Comparison of ENCODE assay signal across 8 cellular contexts in the genomic region with DNA sequence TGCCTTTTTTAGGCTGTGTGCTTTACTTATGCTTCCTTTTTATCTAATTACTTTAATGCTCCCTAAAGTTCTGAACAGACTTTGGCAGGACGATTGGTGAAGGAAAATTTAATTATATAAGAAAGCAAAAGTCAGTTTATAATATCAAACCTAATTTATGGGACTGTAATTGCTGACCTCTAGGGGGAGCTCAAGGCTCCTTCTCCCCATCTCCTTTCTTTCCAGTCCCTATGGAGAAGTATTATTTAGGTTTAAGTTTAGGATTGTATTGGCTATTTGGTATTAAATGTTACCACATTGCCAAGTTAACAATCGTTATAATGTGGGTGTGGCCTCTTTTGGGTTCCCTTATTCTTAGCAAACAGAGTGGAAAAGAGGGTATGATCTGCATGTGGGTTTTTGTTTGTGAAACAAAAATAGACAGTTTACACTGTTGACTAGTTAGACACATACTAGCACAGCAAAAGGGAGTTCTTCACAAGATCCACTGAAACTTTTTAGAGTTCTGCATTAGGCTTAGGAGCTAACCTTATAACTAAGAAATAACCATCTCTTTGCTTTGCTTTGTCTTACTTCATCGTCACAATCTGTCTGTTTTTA. TPM values are rescaled to one million over a fixed set of nuclear protein-coding genes. Genes with fewer than 3 reads are reported as not detected.
DNase-seq lines count a peak whose midpoint lies in the region; ATAC-seq and TF ChIP-seq lines count a peak whose summit lies in the region.

No MANE protein-coding gene starts in this region.

- H3K9me3 ChIP-seq in OCI-LY7 (ENCODE audit: low read length) (0 out of 2 replicates have a peak, but pooled peaks cover 2% of the 10 kb centered on the region), psoas muscle (no peaks in the 10 kb centered on the region)

- H3K27ac ChIP-seq in OCI-LY7 (ENCODE audit: low read depth, low read length, poor library complexity, severe bottlenecking) (no peak overlapping the region), psoas muscle (no peak overlapping the region)

- ATAC-seq in psoas muscle = no peak
- ATAC-seq in GM18873 (IDR thresholded peaks at IDR 0.05; ENCODE audit: low FRiP score, unreplicated experiment) = no peak
- no peak for ATAC-seq in GM19351 (IDR thresholded peaks at IDR 0.05; ENCODE audit: unreplicated experiment)

- TF ChIP-seq CTCF in AG09309 (IDR thresholded peaks at IDR 0.05; ENCODE audit: control insufficient read depth, insufficient read depth, low read depth, low read length, missing control alignments) = peak; percentile 77
- peak; percentile 55; the same call in 1 of the 2 replicates for TF ChIP-seq CTCF in GM12875 (IDR thresholded peaks at IDR 0.05; ENCODE audit: borderline replicate concordance, insufficient read depth, low read depth, low read length)
- TF ChIP-seq CTCF in OCI-LY7 (conservative IDR thresholded peaks at IDR 0.05; ENCODE audit: low read length) = peak; percentile 99
- TF ChIP-seq CTCF in psoas muscle (IDR thresholded peaks at IDR 0.05) = peak; percentile 44

- H2AFZ ChIP-seq in OCI-LY7 (ENCODE audit: low read length) = peak overlapping the region; percentile 73

- H3K36me3 ChIP-seq in OCI-LY7 (ENCODE audit: insufficient read depth, low read length) = no peaks in the 10 kb centered on the region
- H3K36me3 ChIP-seq in psoas muscle (ENCODE audit: insufficient read depth in 1 of 2, low read depth in 1 of 2) = no peaks in the 10 kb centered on the region

- H3K79me2 ChIP-seq in OCI-LY7 (ENCODE audit: insufficient read depth, low read depth, low read length) = no peaks in the 10 kb centered on the region

- no peak for DNase-seq in AG09309 (ENCODE audit: low read depth)
- peak; percentile 54 for DNase-seq in OCI-LY7 (ENCODE audit: low spot score)
- DNase-seq in erythroblast (lab: John Stamatoyannopoulos, UW) = peak; percentile 27 to 65
- DNase-seq in psoas muscle = no peak
- DNase-seq in SHP77 (lab: John Stamatoyannopoulos, UW) = no peak

- intact Hi-C loops in OCI-LY7 (cut with micrococcal nuclease; ENCODE audit: unreplicated experiment) = loop anchor here (2.0 kb wide), 1 partner anchor 165 kb away; no protein-coding TSS in a partner anchor
- intact Hi-C loops in psoas muscle (cut with DNase I) = no loop called here

- CTCF ChIA-PET in OCI-LY7 (lab: Charles Lee; ENCODE audit: unreplicated experiment) = interaction anchor here (0.6 to 1.4 kb wide), 2 partner anchors 161 to 372 kb away, joined by 3 read pairs; no protein-coding TSS in a partner anchor

- H3K9me2 ChIP-seq in OCI-LY7 (ENCODE audit: insufficient read depth, low read length) = no peaks in the 10 kb centered on the region

- TF ChIP-seq POLR2A in erythroblast (IDR thresholded peaks at IDR 0.05; ENCODE audit: low read length) = no peak

- H4K20me1 ChIP-seq in OCI-LY7 (ENCODE audit: insufficient read depth, low read length) = no peaks in the 10 kb centered on the region

- POLR2A ChIA-PET in OCI-LY7 (lab: Charles Lee) = interaction anchor here (0.6 to 1.0 kb wide), 3 partner anchors 17 to 854 kb away, joined by 3 read pairs; no protein-coding TSS in a partner anchor

- no peaks in the 10 kb centered on the region for H3K27me3 ChIP-seq in psoas muscle (ENCODE audit: insufficient read depth in 3 of 3, low read length in 2 of 3)

- no TSS peak for BruUV-seq in OCI-LY7 (replicated peaks; lab: Mats Ljungman, UMichigan)

- H3K4me2 ChIP-seq in OCI-LY7 (ENCODE audit: low read length) = peak overlapping the region; percentile 28

- H3K4me1 ChIP-seq in OCI-LY7 (ENCODE audit: insufficient read depth, low read length, poor library complexity, severe bottlenecking) (peaks cover 21% of the 10 kb centered on the region), psoas muscle (no peaks in the 10 kb centered on the region)

- H3K4me3 ChIP-seq in AG09309 (ENCODE audit: control insufficient read depth, low read depth, low read length) (no peak overlapping the region), GM12875 (ENCODE audit: low read depth, low read length) (no peak overlapping the region), OCI-LY7 (ENCODE audit: low read depth, low read length, poor library complexity, severe bottlenecking) (no peak overlapping the region), psoas muscle (no peak overlapping the region)

- WGBS in psoas muscle, 3 donors = 34 to 38% (median 37%) methylated on average over 3 of the region's 3 CpGs

RNA-seq across cellular contexts. Expression of a gene that starts 48.2 kb away (rescaled TPM):
- 0.62 and 0.63 TPM in 2 replicates for total RNA-seq in OCI-LY7 (2014; rRNA removed; shearing (Covaris generic))
- total RNA-seq in OCI-LY7 (2022) (0.44 and 0.53 TPM in 2 replicates), psoas muscle (under 1 TPM; 0.08 to 0.28 (median 0.16) TPM)
- polyA plus RNA-seq in psoas muscle = under 1 TPM; 0.04 to 0.26 (median 0.09) TPM

Comparison
In these comparisons a context has a peak if more than half of its experiments do, and no peak if none do; other contexts are left out.
1. DNase-seq: peak in OCI-LY7 (single experiment) and erythroblast (2 of 2); none in AG09309 (single experiment), psoas muscle (0 of 2) and SHP77 (0 of 2).
2. CTCF ChIP-seq: peak in every context shown above with its lines; median percentile 99 in OCI-LY7; 77 in AG09309; 55 in GM12875; 44 in psoas muscle.